ENCODE assay signal across 1 cellular context in genomic region chr15:83657549-83657948, GRCh38.
TF ChIP-seq lines count a peak whose summit lies in the region.

No MANE protein-coding gene starts in this region.

TF ChIP-seq in GM23338, 12 proteins besides CTCF, POLR2A, EP300 and RAD21 (continued from another document):
- TF ChIP-seq ZNF462 (CRISPR knock-in tag; IDR thresholded peaks at IDR 0.05): no peak
- no peak for TF ChIP-seq ZNF331 (CRISPR knock-in tag; IDR thresholded peaks at IDR 0.05; ENCODE audit: low read depth)
- TF ChIP-seq REST (IDR thresholded peaks at IDR 0.05; ENCODE audit: unreplicated experiment): no peak
- no peak for TF ChIP-seq NANOG (IDR thresholded peaks at IDR 0.05; ENCODE audit: borderline replicate concordance)
